ENCODE assay signal across 24 cellular contexts in genomic region chr4:24131954-24132673, GRCh38.
"Had no signal": no experiment of that assay in that cellular context is flagged by ENCODE, and none has a peak within 500 bp of the region (broad histone marks: within the 10 kb centered on the region; RNA-seq: fewer than 3 reads in every experiment).

No MANE protein-coding gene starts in this region.

- H3K9me3 ChIP-seq: breast epithelium, esophagus muscularis mucosa, heart right ventricle, lower lobe of right lung, right lobe of liver, thoracic aorta had no signal

- H3K27ac ChIP-seq: breast epithelium, esophagus muscularis mucosa, foreskin keratinocyte, heart right ventricle, lower lobe of right lung, right lobe of liver, skin epidermis, thoracic aorta had no signal

- H3K36me3 ChIP-seq: breast epithelium, esophagus muscularis mucosa, heart right ventricle, lower lobe of right lung, right lobe of liver, thoracic aorta had no signal

- H3K4me3 ChIP-seq: breast epithelium, esophagus muscularis mucosa, heart right ventricle, lower lobe of right lung, right lobe of liver, skin epidermis, thoracic aorta had no signal

- H3K27me3 ChIP-seq: breast epithelium, esophagus muscularis mucosa, heart right ventricle, right lobe of liver had no signal

- H3K4me1 ChIP-seq: breast epithelium, esophagus muscularis mucosa, foreskin keratinocyte, heart right ventricle, lower lobe of right lung had no signal

- DNase-seq: activated CD4-positive, alpha-beta T cell treated with anti-CD3 and anti-CD28 coated beads for 36 hours; activated CD4-positive, CD25-positive, alpha-beta regulatory T cell; activated CD8-positive, alpha-beta memory T cell treated with anti-CD3 and anti-CD28 coated beads, Interleukin-2, amount 10 ng/mL, durations not matched to agents 7 days and 5 days; activated CD8-positive, alpha-beta T cell treated with anti-CD3 and anti-CD28 coated beads, Interleukin-2, amount 10 ng/mL, durations not matched to agents 7 days and 5 days; activated T-cell treated with anti-CD3 and anti-CD28 coated beads, Interleukin-2, amount 50 U/mL, for 48 hours; central memory CD4-positive, alpha-beta T cell; dermis blood vessel endothelial cell; effector CD4-positive, alpha-beta T cell; foreskin keratinocyte; heart right ventricle; kidney glomerular epithelial cell; lower lobe of right lung; mesenchymal stem cell; natural killer cell; posterior cingulate gyrus; right lobe of liver; stimulated activated CD4-positive, alpha-beta T cell treated with anti-CD3 and anti-CD28 coated beads, Interleukin-12 subunit alpha, Interleukin-12 subunit beta, amount 100 ng/mL, for 4 hours; stimulated activated CD4-positive, alpha-beta T cell treated with anti-CD3 and anti-CD28 coated beads, Interleukin-4, amount 100 ng/mL, for 1 hour; trophoblast cell had no signal

- FAIRE-seq: urothelium cell line had no signal
